Comparison of ENCODE assay signal across 1 cellular context in genomic region chr16:19907161-19907992, GRCh38.
TF ChIP-seq lines count a peak whose summit lies in the region.

No MANE protein-coding gene starts in this region.

TF ChIP-seq in K562, 482 proteins besides CTCF, POLR2A, EP300 and RAD21 (continued from another document):
- TF ChIP-seq ARID3B (CRISPR knock-in tag; IDR thresholded peaks at IDR 0.05; ENCODE audit: borderline replicate concordance) (no peak), E2F3 (CRISPR knock-in tag; IDR thresholded peaks at IDR 0.05) (no peak), MCM5 (IDR thresholded peaks at IDR 0.05; ENCODE audit: low read depth) (no peak), RCOR1 (IDR thresholded peaks at IDR 0.05; ENCODE audit: borderline replicate concordance in 1 of 2, low read depth in 2 of 2, low read length in 2 of 2) (peak in 1 of 2 experiments; percentile 8; a peak in 1 of 4 replicates), ATF1 (CRISPR knock-in tag; IDR thresholded peaks at IDR 0.05) (no peak), ATF1 (tag; IDR thresholded peaks at IDR 0.05) (0 out of 2 replicates have a peak, but pooled peaks have one; percentile 17), RBM25 (IDR thresholded peaks at IDR 0.05; ENCODE audit: low read depth, low read length, severe bottlenecking) (peak; percentile 78), SMC3 (conservative IDR thresholded peaks at IDR 0.05; ENCODE audit: insufficient read depth, low read depth, low read length) (peak; percentile 96), KDM1A (IDR thresholded peaks at IDR 0.05) (peak in 1 of 2 experiments; percentile 25; a peak in 1 of 4 replicates), DEAF1 (CRISPR knock-in tag; IDR thresholded peaks at IDR 0.05) (peak; percentile 69), RB1 (IDR thresholded peaks at IDR 0.05; ENCODE audit: low read depth) (peak; percentile 63; the same call in 1 of the 2 replicates), ARID2 (IDR thresholded peaks at IDR 0.05) (0 out of 2 replicates have a peak, but pooled peaks have one; percentile 9), SMAD3 (CRISPR knock-in tag; conservative IDR thresholded peaks at IDR 0.05) (no peak), ZFP36 (IDR thresholded peaks at IDR 0.05; ENCODE audit: low read depth, low read length, partially characterized antibody) (peak; percentile 61), MYC (IDR thresholded peaks at IDR 0.05; ENCODE audit: low read depth, low read length) (peak; percentile 34; the same call in 1 of the 2 replicates), MYC (CRISPR knock-in tag; IDR thresholded peaks at IDR 0.05; ENCODE audit: borderline replicate concordance, low read depth) (no peak)
